Comparison of ENCODE assay signal across 16 cellular contexts in genomic region chr18:22173928-22174301, GRCh38. TPM values are rescaled to one million over a fixed set of nuclear protein-coding genes. Genes with fewer than 3 reads are reported as not detected.
DNase-seq lines count a peak whose midpoint lies in the region; ATAC-seq and TF ChIP-seq lines count a peak whose summit lies in the region.
"Had no signal": no experiment of that assay in that cellular context is flagged by ENCODE, and none has a peak within 500 bp of the region (broad histone marks: within the 10 kb centered on the region; RNA-seq: fewer than 3 reads in every experiment).

No MANE protein-coding gene starts in this region.

- H3K27me3 ChIP-seq in heart right ventricle: peaks cover 0 to 98% (median 0%) of the 10 kb centered on the region in 7 donors
- no peaks in the 10 kb centered on the region for H3K27me3 ChIP-seq in aorta (ENCODE audit: control insufficient read depth in 1 of 2, insufficient read depth in 2 of 2, low read length in 1 of 2)

- H3K4me3 ChIP-seq in heart right ventricle: peak overlapping the region; percentile 66 to 97 (median 85)
- H3K4me3 ChIP-seq in aorta (ENCODE audit: low read length in 2 of 2): peak overlapping the region; percentile 45 to 85

- H3K27ac Mint-ChIP-seq in endothelial cell (ENCODE audit: unreplicated experiment) (no peak overlapping the region), neural crest cell (ENCODE audit: unreplicated experiment) (no peak overlapping the region)
- no peak overlapping the region for H3K27ac Mint-ChIP-seq in T-helper 2 cell treated with Interferon-gamma antibody and Interleukin-4, amounts not matched to agents 5 μg/mL and 100 μg/mL, for 36 hours
- H3K27ac Mint-ChIP-seq: activated T-helper 2 cell treated with anti-CD3 and anti-CD28 coated beads, Interferon-gamma antibody, Interleukin-2, Interleukin-4, amounts not matched to agents 10 μg/mL and 5 μg/mL and 100 μg/mL, durations not matched to agents 14 hours and 24 hours and 36 hours had no signal

- H3K36me3 ChIP-seq in heart right ventricle: peaks cover 0 to 52% (median 23%) of the 10 kb centered on the region in 9 donors
- H3K36me3 ChIP-seq in aorta (ENCODE audit: control insufficient read depth in 1 of 2, insufficient read depth in 2 of 2, low read length in 1 of 2): peaks cover 7 to 9% of the 10 kb centered on the region in 2 donors

- H3K9me3 Mint-ChIP-seq in endothelial cell (ENCODE audit: unreplicated experiment) (no peaks in the 10 kb centered on the region), neural crest cell (no peaks in the 10 kb centered on the region)
- no peaks in the 10 kb centered on the region for H3K9me3 Mint-ChIP-seq in T-helper 2 cell treated with Interferon-gamma antibody and Interleukin-4, amounts not matched to agents 5 μg/mL and 100 μg/mL, for 36 hours
- H3K9me3 Mint-ChIP-seq: activated T-helper 2 cell treated with anti-CD3 and anti-CD28 coated beads, Interferon-gamma antibody, Interleukin-2, Interleukin-4, amounts not matched to agents 10 μg/mL and 5 μg/mL and 100 μg/mL, durations not matched to agents 14 hours and 24 hours and 36 hours; central memory CD8-positive, alpha-beta T cell had no signal

- WGBS in heart right ventricle, 2 donors: 25 to 47% methylated on average over 6 of the region's 6 CpGs
- 1 to 4% methylated on average over 6 of the region's 6 CpGs for WGBS in aorta, 2 donors

- peaks cover 27% of the 10 kb centered on the region for H3K27me3 Mint-ChIP-seq in endothelial cell (ENCODE audit: unreplicated experiment)
- H3K27me3 Mint-ChIP-seq in neural crest cell (ENCODE audit: low read depth): peaks cover 88% of the 10 kb centered on the region
- H3K27me3 Mint-ChIP-seq in T-helper 2 cell treated with Interferon-gamma antibody and Interleukin-4, amounts not matched to agents 5 μg/mL and 100 μg/mL, for 36 hours (ENCODE audit: low read depth): peaks cover 63% of the 10 kb centered on the region

- DNase-seq in heart right ventricle (no peak), left cardiac atrium (no peak), endothelial cell (ENCODE audit: low spot score) (no peak), neural crest cell (ENCODE audit: low read depth, low spot score) (no peak), aorta (no peak)
- no peak for DNase-seq in stimulated activated CD4-positive, alpha-beta T cell treated with anti-CD3 and anti-CD28 coated beads, Interleukin-2, amount 100 ng/mL, for 24 hours
- DNase-seq in T-helper 2 cell treated with Interferon-gamma antibody and Interleukin-4, amounts not matched to agents 5 μg/mL and 100 μg/mL, for 36 hours (ENCODE audit: low spot score): no peak
- DNase-seq: activated CD4-positive, alpha-beta T cell treated with anti-CD3 and anti-CD28 coated beads for 48 hours; NCI-H1694 treated with DMSO at 0.1 percent for 48 hours; NCI-H526; substantia nigra; T-helper 2 cell had no signal

- H3K4me3 Mint-ChIP-seq in endothelial cell (ENCODE audit: unreplicated experiment) (peak overlapping the region; percentile 89), neural crest cell (peak overlapping the region; percentile 34)
- no peak overlapping the region for H3K4me3 Mint-ChIP-seq in T-helper 2 cell treated with Interferon-gamma antibody and Interleukin-4, amounts not matched to agents 5 μg/mL and 100 μg/mL, for 36 hours

- H3K27ac ChIP-seq in heart right ventricle (peak overlapping the region; percentile 80 to 100 (median 97)), aorta (ENCODE audit: low read depth in 1 of 2, low read length in 2 of 2) (peak overlapping the region; percentile 16 to 87)

- H3K36me3 Mint-ChIP-seq in endothelial cell (ENCODE audit: low read depth, unreplicated experiment): peaks cover 49% of the 10 kb centered on the region
- H3K36me3 Mint-ChIP-seq in neural crest cell (ENCODE audit: low read depth): peaks cover 3% of the 10 kb centered on the region
- no peaks in the 10 kb centered on the region for H3K36me3 Mint-ChIP-seq in T-helper 2 cell treated with Interferon-gamma antibody and Interleukin-4, amounts not matched to agents 5 μg/mL and 100 μg/mL, for 36 hours (ENCODE audit: low read depth)

- H3K4me1 ChIP-seq in heart right ventricle (peaks cover 0 to 31% (median 9%) of the 10 kb centered on the region in 9 donors), aorta (ENCODE audit: control insufficient read depth in 1 of 2, insufficient read depth in 2 of 2, low read length in 2 of 2) (no peaks in the 10 kb centered on the region)

- H3K4me1 Mint-ChIP-seq in endothelial cell (ENCODE audit: unreplicated experiment): peaks cover 35% of the 10 kb centered on the region
- H3K4me1 Mint-ChIP-seq in neural crest cell: peaks cover 13% of the 10 kb centered on the region
- peaks cover 9% of the 10 kb centered on the region for H3K4me1 Mint-ChIP-seq in T-helper 2 cell treated with Interferon-gamma antibody and Interleukin-4, amounts not matched to agents 5 μg/mL and 100 μg/mL, for 36 hours (ENCODE audit: low read depth)

- intact Hi-C loops in heart right ventricle (cut with DNase I): loop anchor here in 9 of 10 donors (2.0 to 10.0 kb wide), 10 partner anchors 93 to 531 kb away; no protein-coding TSS in a partner anchor
- intact Hi-C loops in left cardiac atrium (cut with DNase I): loop anchor here (5.0 to 10.0 kb wide), 4 partner anchors 93 to 388 kb away; no protein-coding TSS in a partner anchor
- intact Hi-C loops in aorta (cut with DNase I): loop anchor here (1.0 to 5.0 kb wide), 5 partner anchors 173 to 538 kb away; no protein-coding TSS in a partner anchor

- no peak for TF ChIP-seq CTCF in heart right ventricle (IDR thresholded peaks at IDR 0.05)
- no peak for TF ChIP-seq CTCF in endothelial cell (IDR thresholded peaks at IDR 0.05; ENCODE audit: unreplicated experiment)
- TF ChIP-seq CTCF in neural crest cell (conservative IDR thresholded peaks at IDR 0.05): no peak

- ATAC-seq in heart right ventricle (peak in 1 of 8 donors; percentile 3), left cardiac atrium (no peak), aorta (ENCODE audit: low FRiP score) (no peak), HG03354 (IDR thresholded peaks at IDR 0.05; ENCODE audit: poor library complexity, severe bottlenecking, unreplicated experiment) (no peak)
- ATAC-seq: esophagus mucosa had no signal

- H3K9me3 ChIP-seq in heart right ventricle (no peaks in the 10 kb centered on the region), aorta (ENCODE audit: control insufficient read depth, low read length) (no peaks in the 10 kb centered on the region)

RNA-seq across cellular contexts. Expression of gene GATA6, which starts 4.5 kb away (rescaled TPM):
- total RNA-seq in heart right ventricle: 10 to 100 TPM; 54.6 to 99.5 (median 73.4) TPM
- 10 to 100 TPM; 36.7 to 46.5 TPM for polyA plus RNA-seq in heart right ventricle
- 10 to 100 TPM; 43.9 to 59.6 TPM for total RNA-seq in left cardiac atrium
- 23.8 TPM for total RNA-seq in endothelial cell (ENCODE audit: unreplicated experiment)
- not detected in 2 replicates for total RNA-seq in neural crest cell
- total RNA-seq in aorta: 10 to 100 TPM; 28.7 to 41.5 TPM
- polyA plus RNA-seq in aorta: 10 to 100 TPM; 16.0 to 32.8 TPM
- total RNA-seq: activated T-helper 2 cell treated with anti-CD3 and anti-CD28 coated beads, Interferon-gamma antibody, Interleukin-2, Interleukin-4, amounts not matched to agents 10 μg/mL and 5 μg/mL and 100 μg/mL, durations not matched to agents 14 hours and 24 hours and 36 hours had no signal

Comparison
In these comparisons a context has a peak if more than half of its experiments do, and no peak if none do; other contexts are left out.
1. RNA of gene GATA6, which starts 4.5 kb away (total RNA-seq): 54.6 to 99.5 TPM in heart right ventricle, 43.9 to 59.6 TPM in left cardiac atrium, 28.7 to 41.5 TPM in aorta and 23.8 TPM in endothelial cell (single experiment); not detected in neural crest cell; every median in the first group is over 10 times any median in the second.